In genomic region chr7:152760384-152761115, GRCh38 we compare ENCODE assay signal across 8 cellular contexts. TPM values are rescaled to one million over a fixed set of nuclear protein-coding genes. Genes with fewer than 3 reads are reported as not detected.
DNase-seq lines count a peak whose midpoint lies in the region; ATAC-seq and TF ChIP-seq lines count a peak whose summit lies in the region.

No MANE protein-coding gene starts in this region.

- peaks cover 15% of the 10 kb centered on the region for H3K4me1 Mint-ChIP-seq in activated naive CD8-positive, alpha-beta T cell treated with anti-CD3 and anti-CD28 coated beads, Interleukin-2, amount 10 ng/mL, durations not matched to agents 7 days and 5 days

- ATAC-seq in activated naive CD8-positive, alpha-beta T cell treated with anti-CD3 and anti-CD28 coated beads, Interleukin-2, amount 10 ng/mL, durations not matched to agents 7 days and 5 days (ENCODE audit: low read depth) = no peak
- peak; percentile 21 for ATAC-seq in thoracic aorta (ENCODE audit: insufficient number of reproducible peaks, low FRiP score, low read depth)
- ATAC-seq in HG02970 (IDR thresholded peaks at IDR 0.05; ENCODE audit: low FRiP score, unreplicated experiment) = no peak

- in situ Hi-C loops in KBM-7 (cut with MboI; ENCODE audit: low pct_unique_long_range_greater_than_20kb, low sequenced_read_pairs) = no loop called here

- H3K36me3 Mint-ChIP-seq in activated naive CD8-positive, alpha-beta T cell treated with anti-CD3 and anti-CD28 coated beads, Interleukin-2, amount 10 ng/mL, durations not matched to agents 7 days and 5 days = no peaks in the 10 kb centered on the region

- DNase-seq in DMS 273 (lab: John Stamatoyannopoulos, UW; ENCODE audit: unreplicated experiment) (peak; percentile 54), DMS 273 treated with DMSO at 0.1 percent for 48 hours (lab: John Stamatoyannopoulos, UW) (no peak), KBM-7 (peak; percentile 60), inferior parietal cortex (ENCODE audit: extremely low spot score) (peak; percentile 52), thoracic aorta (ENCODE audit: low spot score) (no peak), UCSD-AML1 (lab: John Stamatoyannopoulos, UW; ENCODE audit: unreplicated experiment) (no peak)
- no peak for DNase-seq in activated naive CD8-positive, alpha-beta T cell treated with anti-CD3 and anti-CD28 coated beads, Interleukin-2, amount 10 ng/mL, durations not matched to agents 7 days and 5 days

- POLR2A ChIA-PET in activated naive CD8-positive, alpha-beta T cell treated with anti-CD3 and anti-CD28 coated beads, Interleukin-2, amount 10 ng/mL, durations not matched to agents 7 days and 5 days (lab: Charles Lee) = interaction anchor here (0.7 kb wide), 1 partner anchor 1128 kb away, joined by 4 read pairs; no protein-coding TSS in a partner anchor

- H3K27me3 Mint-ChIP-seq in activated naive CD8-positive, alpha-beta T cell treated with anti-CD3 and anti-CD28 coated beads, Interleukin-2, amount 10 ng/mL, durations not matched to agents 7 days and 5 days = no peaks in the 10 kb centered on the region

- H3K36me3 ChIP-seq in thoracic aorta = no peaks in the 10 kb centered on the region

- no peaks in the 10 kb centered on the region for H3K9me3 Mint-ChIP-seq in activated naive CD8-positive, alpha-beta T cell treated with anti-CD3 and anti-CD28 coated beads, Interleukin-2, amount 10 ng/mL, durations not matched to agents 7 days and 5 days

- H3K27me3 ChIP-seq in thoracic aorta (replicated peaks; ENCODE audit: insufficient read depth) = no peaks in the 10 kb centered on the region

- H3K27ac Mint-ChIP-seq in activated naive CD8-positive, alpha-beta T cell treated with anti-CD3 and anti-CD28 coated beads, Interleukin-2, amount 10 ng/mL, durations not matched to agents 7 days and 5 days = peak overlapping the region; percentile 77

- H3K9me3 ChIP-seq in thoracic aorta = no peaks in the 10 kb centered on the region

- peak overlapping the region; percentile 90 for H3K4me3 Mint-ChIP-seq in activated naive CD8-positive, alpha-beta T cell treated with anti-CD3 and anti-CD28 coated beads, Interleukin-2, amount 10 ng/mL, durations not matched to agents 7 days and 5 days

- TF ChIP-seq CTCF in thoracic aorta (IDR thresholded peaks at IDR 0.05) = no peak

- H3K4me3 ChIP-seq in thoracic aorta = peak overlapping the region; percentile 98

- peak overlapping the region; percentile 79 to 92 for H3K27ac ChIP-seq in thoracic aorta

- H3K4me1 ChIP-seq in thoracic aorta (ENCODE audit: control insufficient read depth in 1 of 2, low read depth in 2 of 2) = peaks cover 9 to 12% of the 10 kb centered on the region in 2 donors

RNA-seq across cellular contexts. Expression of gene ACTR3B, which starts 1.0 kb away (rescaled TPM):
- 1 to 10 TPM; 7.5 to 7.7 TPM for total RNA-seq in activated naive CD8-positive, alpha-beta T cell treated with anti-CD3 and anti-CD28 coated beads, Interleukin-2, amount 10 ng/mL, durations not matched to agents 7 days and 5 days
- total RNA-seq in thoracic aorta = 1 to 10 TPM; 1.4 to 7.1 TPM

Comparison
In these comparisons a context has a peak if more than half of its experiments do, and no peak if none do; other contexts are left out.
1. DNase-seq: peak in DMS 273 (single experiment), KBM-7 (single experiment) and inferior parietal cortex (single experiment); none in DMS 273 treated with DMSO at 0.1 percent for 48 hours (single experiment), activated naive CD8-positive, alpha-beta T cell treated with anti-CD3 and anti-CD28 coated beads, Interleukin-2, amount 10 ng/mL, durations not matched to agents 7 days and 5 days (single experiment), thoracic aorta (single experiment) and UCSD-AML1 (single experiment).